2 cellular contexts compared by ENCODE assay signal in the genomic region with DNA sequence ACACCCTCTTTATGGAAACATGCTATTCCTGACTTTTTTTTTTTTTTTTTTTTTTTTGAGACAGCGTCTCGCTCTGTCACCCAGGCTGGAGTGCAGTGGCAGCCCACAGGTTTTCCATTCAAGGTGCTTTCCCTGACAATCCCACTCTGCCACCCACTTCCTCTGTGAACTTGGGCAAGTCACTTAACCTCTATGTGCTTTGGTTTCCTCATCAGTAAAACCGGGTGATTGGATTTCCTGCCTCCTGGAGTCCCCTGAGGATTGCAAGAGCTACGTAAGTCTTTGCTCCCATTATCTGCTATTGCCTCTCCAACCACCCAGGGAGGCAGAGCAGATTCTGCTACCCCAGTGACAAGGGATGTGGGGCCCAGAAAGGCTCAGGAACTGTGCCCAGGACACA.
TF ChIP-seq lines count a peak whose summit lies in the region.

No MANE protein-coding gene starts in this region.

TF ChIP-seq in GM12891, 5 proteins besides CTCF, POLR2A, EP300 and RAD21:
- TF ChIP-seq SPI1 (IDR thresholded peaks at IDR 0.05; ENCODE audit: low read depth, low read length) (no peak), POU2F2 (IDR thresholded peaks at IDR 0.05; ENCODE audit: low read depth, low read length) (no peak), TAF1 (IDR thresholded peaks at IDR 0.05; ENCODE audit: low read depth, low read length) (no peak), POLR2AphosphoS5 (IDR thresholded peaks at IDR 0.05; ENCODE audit: low read depth, low read length) (no peak), PAX5 (IDR thresholded peaks at IDR 0.05; ENCODE audit: insufficient read depth, low read length, severe bottlenecking) (no peak)

TF ChIP-seq in GM12878, 131 proteins besides CTCF, POLR2A, EP300 and RAD21:
- TF ChIP-seq MEF2B (IDR thresholded peaks at IDR 0.05; ENCODE audit: partially characterized antibody, poor library complexity, severe bottlenecking): peak; percentile 23
- no peak for TF ChIP-seq CBX5 (IDR thresholded peaks at IDR 0.05; ENCODE audit: low read depth)
- peak; percentile 35; the same call in 1 of the 2 replicates for TF ChIP-seq IKZF1 (conservative IDR thresholded peaks at IDR 0.05)
- 0 out of 4 replicates have a peak, but pooled peaks of 1 of the 2 experiments have one; percentile 10 for TF ChIP-seq IKZF2 (IDR thresholded peaks at IDR 0.05)
- peak; percentile 16; the same call in 1 of the 2 replicates for TF ChIP-seq SPI1 (IDR thresholded peaks at IDR 0.05; ENCODE audit: borderline replicate concordance, insufficient read depth, low read depth, low read length)
